In the genomic region with DNA sequence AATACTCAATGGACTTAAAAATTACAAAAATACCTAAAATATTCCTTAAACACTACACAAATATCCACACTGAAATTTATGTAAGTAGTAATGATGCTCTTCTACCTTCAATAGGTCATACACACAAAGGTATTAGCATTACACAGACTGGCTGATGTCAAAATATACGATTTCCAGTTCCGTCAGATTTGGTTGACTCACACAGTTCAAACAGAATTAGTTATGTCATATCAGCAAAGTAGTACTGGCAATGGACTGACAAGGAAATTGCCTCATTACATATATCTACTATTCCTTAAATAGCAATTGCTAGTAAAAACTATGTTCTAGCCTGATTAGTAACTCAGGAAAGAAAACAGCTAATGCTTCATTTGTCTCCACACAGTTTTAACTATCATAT, we compare ENCODE assay signal across 23 cellular contexts.
DNase-seq lines count a peak whose midpoint lies in the region; ATAC-seq, FAIRE-seq and TF ChIP-seq lines count a peak whose summit lies in the region.
"Had no signal": no experiment of that assay in that cellular context is flagged by ENCODE, and none has a peak within 500 bp of the region (broad histone marks: within the 10 kb centered on the region; RNA-seq: fewer than 3 reads in every experiment).

No MANE protein-coding gene starts in this region.

- no peak overlapping the region for H2AFZ ChIP-seq in keratinocyte (ENCODE audit: control insufficient read depth, low read length)

- H3K27ac ChIP-seq in keratinocyte (ENCODE audit: control insufficient read depth, insufficient read depth, low read length) = no peak overlapping the region
- no peak overlapping the region for H3K27ac ChIP-seq in thyroid gland
- H3K27ac ChIP-seq in psoas muscle = no peak overlapping the region
- H3K27ac ChIP-seq: skin epidermis had no signal

- H4K20me1 ChIP-seq in keratinocyte (ENCODE audit: control insufficient read depth, extremely low read depth, insufficient read depth, low read length) = peaks cover 2% of the 10 kb centered on the region

- dilution Hi-C loops in keratinocyte (cut with MboI; ENCODE audit: extremely low pct_ligation_motif_present, low sequenced_read_pairs) = no loop called here

- H3K4me2 ChIP-seq in keratinocyte (ENCODE audit: control insufficient read depth, extremely low read depth, insufficient read depth, low read depth, low read length) = no peak overlapping the region

- H3K9ac ChIP-seq in keratinocyte (ENCODE audit: control insufficient read depth, extremely low read depth, insufficient read depth, low read length) = no peak overlapping the region

- no peaks in the 10 kb centered on the region for H3K9me1 ChIP-seq in keratinocyte (ENCODE audit: control insufficient read depth, extremely low read depth, insufficient read depth, low read length)

- H3K4me1 ChIP-seq in keratinocyte (ENCODE audit: control insufficient read depth, extremely low read depth, insufficient read depth, low read length) (no peaks in the 10 kb centered on the region), thyroid gland (peaks cover 0 to 2% of the 10 kb centered on the region in 2 donors), psoas muscle (no peaks in the 10 kb centered on the region)

- H3K4me3 ChIP-seq in NB4 (ENCODE audit: low read depth, low read length) (no peak overlapping the region), keratinocyte (ENCODE audit: control insufficient read depth in 2 of 3, extremely low read depth in 1 of 3, insufficient read depth in 2 of 3, low read depth in 1 of 3, low read length in 3 of 3) (no peak overlapping the region), thyroid gland (replicated peaks in 1 of 3) (no peak overlapping the region), psoas muscle (no peak overlapping the region)
- H3K4me3 ChIP-seq: skin epidermis had no signal

- FAIRE-seq in GM12891 (lab: Jason Lieb, UNC) (peak; percentile 71), keratinocyte (lab: Jason Lieb, UNC) (peak; percentile 41)
- FAIRE-seq: GM12892, TTC549 had no signal

- WGBS in thyroid gland, 2 donors = 94% methylated on average over 2 of the region's 2 CpGs
- WGBS in psoas muscle, 3 donors = 87 to 96% (median 87%) methylated on average over 2 of the region's 2 CpGs

- H3K9me3 ChIP-seq in keratinocyte (ENCODE audit: control insufficient read depth, low read depth, low read length) = no peaks in the 10 kb centered on the region
- H3K9me3 ChIP-seq in thyroid gland = no peaks in the 10 kb centered on the region
- H3K9me3 ChIP-seq in psoas muscle = no peaks in the 10 kb centered on the region

- ATAC-seq in HG03342 (IDR thresholded peaks at IDR 0.05; ENCODE audit: unreplicated experiment) = no peak
- ATAC-seq in HG03571 (IDR thresholded peaks at IDR 0.05; ENCODE audit: unreplicated experiment) = no peak
- ATAC-seq in psoas muscle = no peak
- ATAC-seq: left colon had no signal

- DNase-seq in GM12891 (ENCODE audit: insufficient read length, low spot score) (no peak), NB4 (ENCODE audit: low read depth) (peak; percentile 21), cerebellar cortex (ENCODE audit: low spot score) (peak; percentile 34), keratinocyte (ENCODE audit: low read depth, low spot score) (no peak), thyroid gland (no peak), psoas muscle (no peak)
- DNase-seq: activated CD4-positive, alpha-beta T cell treated with anti-CD3 and anti-CD28 coated beads for 48 hours; CD4-positive, alpha-beta memory T cell; DMS153; dorsolateral prefrontal cortex; H7; Kasumi-1; left colon; midbrain; NCI-H1417 treated with DMSO at 0.1 percent for 48 hours; NCI-H524 treated with DMSO at 0.1 percent for 48 hours; Right ventricle myocardium superior; stimulated activated naive CD4-positive, alpha-beta T cell had no signal

- H3K36me3 ChIP-seq in keratinocyte (ENCODE audit: control insufficient read depth in 2 of 2, extremely low read depth in 1 of 2, insufficient read depth in 2 of 2, low read length in 2 of 2) (peaks cover 4 to 7% of the 10 kb centered on the region in 2 experiments), thyroid gland (no peaks in the 10 kb centered on the region), psoas muscle (ENCODE audit: insufficient read depth in 1 of 2, low read depth in 1 of 2) (peaks cover 0 to 12% of the 10 kb centered on the region in 2 donors)

- no peak for TF ChIP-seq CTCF in NB4 (IDR thresholded peaks at IDR 0.05; ENCODE audit: low read depth, low read length)
- TF ChIP-seq CTCF in keratinocyte (optimal IDR thresholded peaks at IDR 0.05 in 1 of 3, IDR thresholded peaks at IDR 0.05 in 1 of 3, conservative IDR thresholded peaks at IDR 0.05 in 1 of 3; ENCODE audit: extremely low read depth in 1 of 3, insufficient read depth in 2 of 3, low read length in 3 of 3) = no peak
- no peak for TF ChIP-seq CTCF in thyroid gland (IDR thresholded peaks at IDR 0.05)
- no peak for TF ChIP-seq CTCF in psoas muscle (IDR thresholded peaks at IDR 0.05)

- intact Hi-C loops in thyroid gland (cut with DNase I) = no loop called here
- intact Hi-C loops in psoas muscle (cut with DNase I) = no loop called here

- H3K79me2 ChIP-seq in keratinocyte (ENCODE audit: control insufficient read depth, insufficient read depth, low read length) = peaks cover 21% of the 10 kb centered on the region

- TF ChIP-seq POLR2A in GM12891 (IDR thresholded peaks at IDR 0.05; ENCODE audit: low read depth, low read length) = no peak
- TF ChIP-seq POLR2A in NB4 (IDR thresholded peaks at IDR 0.05; ENCODE audit: extremely low read depth, insufficient read length) = no peak
- no peak for TF ChIP-seq POLR2A in thyroid gland (IDR thresholded peaks at IDR 0.05)

- H3K27me3 ChIP-seq in keratinocyte (ENCODE audit: control insufficient read depth, extremely low read depth, insufficient read depth, low read length) (no peaks in the 10 kb centered on the region), thyroid gland (no peaks in the 10 kb centered on the region), psoas muscle (ENCODE audit: insufficient read depth in 3 of 3, low read length in 2 of 3) (no peaks in the 10 kb centered on the region)
- H3K27me3 ChIP-seq: dorsolateral prefrontal cortex had no signal

TF ChIP-seq in GM12891, 5 proteins besides CTCF, POLR2A, EP300 and RAD21:
- no peak for TF ChIP-seq SPI1 (IDR thresholded peaks at IDR 0.05; ENCODE audit: low read depth, low read length)
- TF ChIP-seq POLR2AphosphoS5 (IDR thresholded peaks at IDR 0.05; ENCODE audit: low read depth, low read length) = no peak
- no peak for TF ChIP-seq POU2F2 (IDR thresholded peaks at IDR 0.05; ENCODE audit: low read depth, low read length)
- TF ChIP-seq PAX5 (IDR thresholded peaks at IDR 0.05; ENCODE audit: insufficient read depth, low read length, severe bottlenecking) = no peak
- no peak for TF ChIP-seq TAF1 (IDR thresholded peaks at IDR 0.05; ENCODE audit: low read depth, low read length)
TF ChIP-seq in GM12891: peak in this region for 0.

Comparison
In these comparisons a context has a peak if more than half of its experiments do, and no peak if none do; other contexts are left out.
1. DNase-seq: peak in NB4 (single experiment) and cerebellar cortex (single experiment); none in GM12891 (single experiment), keratinocyte (single experiment), thyroid gland (0 of 2) and psoas muscle (0 of 2).